18 cellular contexts compared by ENCODE assay signal in genomic region chr3:17088017-17088416, GRCh38.
A peak's percentile ranks its signal among the peaks of the same experiment; 100 is the strongest.
DNase-seq lines count a peak whose midpoint lies in the region; ATAC-seq, FAIRE-seq and TF ChIP-seq lines count a peak whose summit lies in the region.
"Had no signal": no experiment of that assay in that cellular context is flagged by ENCODE, and none has a peak within 500 bp of the region (broad histone marks: within the 10 kb centered on the region; RNA-seq: fewer than 3 reads in every experiment).

No MANE protein-coding gene starts in this region.

- peaks cover 55% of the 10 kb centered on the region for H3K4me1 ChIP-seq in left ventricle myocardium inferior
- peaks cover 52 to 55% of the 10 kb centered on the region in 2 donors for H3K4me1 ChIP-seq in gastrocnemius medialis
- H3K4me1 ChIP-seq in pancreas: no peaks in the 10 kb centered on the region

- H3K27ac ChIP-seq in left ventricle myocardium inferior (replicated peaks) (peak overlapping the region; percentile 76), gastrocnemius medialis (peak overlapping the region; percentile 91 to 94 (median 93)), pancreas (no peak overlapping the region)

- POLR2A ChIA-PET in activated CD4-positive, alpha-beta T cell treated with anti-CD3 and anti-CD28 coated beads for 36 hours (lab: Charles Lee): no interaction called here

- H3K27ac Mint-ChIP-seq in activated CD4-positive, alpha-beta T cell treated with anti-CD3 and anti-CD28 coated beads, Interleukin-2, amount 10 ng/mL, durations not matched to agents 24 days and 14 days: no peak overlapping the region
- no peak overlapping the region for H3K27ac Mint-ChIP-seq in activated CD4-positive, alpha-beta T cell treated with anti-CD3 and anti-CD28 coated beads for 36 hours
- H3K27ac Mint-ChIP-seq in T-helper 17 cell: peak overlapping the region; percentile 96

- no peaks in the 10 kb centered on the region for H3K27me3 Mint-ChIP-seq in activated CD4-positive, alpha-beta T cell treated with anti-CD3 and anti-CD28 coated beads, Interleukin-2, amount 10 ng/mL, durations not matched to agents 24 days and 14 days
- no peaks in the 10 kb centered on the region for H3K27me3 Mint-ChIP-seq in activated CD4-positive, alpha-beta T cell treated with anti-CD3 and anti-CD28 coated beads for 36 hours
- no peaks in the 10 kb centered on the region for H3K27me3 Mint-ChIP-seq in T-helper 17 cell

- FAIRE-seq in pancreas (lab: Jason Lieb, UNC): no peak
- FAIRE-seq: endothelial cell of umbilical vein had no signal

- H3K9me3 ChIP-seq in T-helper 17 cell (ENCODE audit: control insufficient read depth, low read length, poor library complexity, severe bottlenecking) (no peaks in the 10 kb centered on the region), left ventricle myocardium inferior (replicated peaks) (no peaks in the 10 kb centered on the region), gastrocnemius medialis (no peaks in the 10 kb centered on the region), pancreas (no peaks in the 10 kb centered on the region)
- H3K9me3 ChIP-seq: HAP-1 had no signal

- H3K4me3 Mint-ChIP-seq in activated CD4-positive, alpha-beta T cell treated with anti-CD3 and anti-CD28 coated beads, Interleukin-2, amount 10 ng/mL, durations not matched to agents 24 days and 14 days: peak overlapping the region; percentile 30
- no peak overlapping the region for H3K4me3 Mint-ChIP-seq in activated CD4-positive, alpha-beta T cell treated with anti-CD3 and anti-CD28 coated beads for 36 hours
- peak overlapping the region; percentile 67 for H3K4me3 Mint-ChIP-seq in T-helper 17 cell

- TF ChIP-seq CTCF in left ventricle myocardium inferior (IDR thresholded peaks at IDR 0.05; ENCODE audit: borderline replicate concordance) (no peak), gastrocnemius medialis (IDR thresholded peaks at IDR 0.05 in 4 of 5, conservative IDR thresholded peaks at IDR 0.05 in 1 of 5) (no peak), pancreas (IDR thresholded peaks at IDR 0.05) (no peak)

- CTCF ChIA-PET in activated CD4-positive, alpha-beta T cell treated with anti-CD3 and anti-CD28 coated beads for 36 hours (lab: Charles Lee): interaction anchor here (1.2 kb wide), 1 partner anchor 92 kb away, joined by 3 read pairs; no protein-coding TSS in a partner anchor

- WGBS in pancreas, 2 donors: 90 to 93% methylated on average over 3 of the region's 3 CpGs

- peaks cover 70% of the 10 kb centered on the region for H3K36me3 Mint-ChIP-seq in activated CD4-positive, alpha-beta T cell treated with anti-CD3 and anti-CD28 coated beads, Interleukin-2, amount 10 ng/mL, durations not matched to agents 24 days and 14 days (ENCODE audit: low read depth)
- H3K36me3 Mint-ChIP-seq in activated CD4-positive, alpha-beta T cell treated with anti-CD3 and anti-CD28 coated beads for 36 hours (ENCODE audit: low read depth): peaks cover 19% of the 10 kb centered on the region
- H3K36me3 Mint-ChIP-seq in T-helper 17 cell (ENCODE audit: low read depth): peaks cover 13% of the 10 kb centered on the region

- peaks cover 36% of the 10 kb centered on the region for H3K4me1 Mint-ChIP-seq in activated CD4-positive, alpha-beta T cell treated with anti-CD3 and anti-CD28 coated beads, Interleukin-2, amount 10 ng/mL, durations not matched to agents 24 days and 14 days
- peaks cover 28% of the 10 kb centered on the region for H3K4me1 Mint-ChIP-seq in activated CD4-positive, alpha-beta T cell treated with anti-CD3 and anti-CD28 coated beads for 36 hours
- H3K4me1 Mint-ChIP-seq in T-helper 17 cell: peaks cover 35% of the 10 kb centered on the region

- H3K4me3 ChIP-seq in left ventricle myocardium inferior (no peak overlapping the region), gastrocnemius medialis (peak overlapping the region in 2 of 4 donors; percentile 19 to 29), pancreas (no peak overlapping the region)
- H3K4me3 ChIP-seq: HAP-1 had no signal

- DNase-seq in activated CD4-positive, alpha-beta T cell treated with anti-CD3 and anti-CD28 coated beads, Interleukin-2, amount 10 ng/mL, durations not matched to agents 24 days and 14 days: no peak
- DNase-seq in activated CD4-positive, alpha-beta T cell treated with anti-CD3 and anti-CD28 coated beads for 36 hours: no peak
- DNase-seq in T-helper 17 cell (no peak), left ventricle myocardium inferior (no peak), gastrocnemius medialis (peak; percentile 78 to 88), pancreas (no peak), ACHN (no peak)
- DNase-seq: activated CD4-positive, alpha-beta T cell treated with anti-CD3 and anti-CD28 coated beads for 1 hour; activated T-cell treated with anti-CD3 and anti-CD28 coated beads, Interleukin-2, amount 50 U/mL, for 1 hour; DMS53; foreskin fibroblast; NCI-H1105; NCI-H2107; T1000; trophoblast cell had no signal

- in situ Hi-C loops in gastrocnemius medialis (cut with MboI; ENCODE audit: low sequenced_read_pairs in 4 of 4): no loop called here
- in situ Hi-C loops in ACHN (cut with HindIII; ENCODE audit: low pct_ligation_motif_present, low pct_unique_long_range_greater_than_20kb, low sequenced_read_pairs): no loop called here

- H3K27me3 ChIP-seq in left ventricle myocardium inferior (ENCODE audit: low read depth) (no peaks in the 10 kb centered on the region), gastrocnemius medialis (no peaks in the 10 kb centered on the region), pancreas (no peaks in the 10 kb centered on the region)

- TF ChIP-seq POLR2A in gastrocnemius medialis (IDR thresholded peaks at IDR 0.05): peak in 1 of 2 donors; percentile 40

- H3K9me3 Mint-ChIP-seq in activated CD4-positive, alpha-beta T cell treated with anti-CD3 and anti-CD28 coated beads, Interleukin-2, amount 10 ng/mL, durations not matched to agents 24 days and 14 days: peaks cover 16% of the 10 kb centered on the region
- peaks cover 6% of the 10 kb centered on the region for H3K9me3 Mint-ChIP-seq in activated CD4-positive, alpha-beta T cell treated with anti-CD3 and anti-CD28 coated beads for 36 hours (ENCODE audit: low read depth)

- intact Hi-C loops in activated CD4-positive, alpha-beta T cell treated with anti-CD3 and anti-CD28 coated beads, Interleukin-2, amount 10 ng/mL, durations not matched to agents 24 days and 14 days (cut with micrococcal nuclease): loop anchor here (5.0 kb wide), 2 partner anchors 41 to 64 kb away; no protein-coding TSS in a partner anchor
- intact Hi-C loops in activated CD4-positive, alpha-beta T cell treated with anti-CD3 and anti-CD28 coated beads for 36 hours (cut with DNase I, micrococcal nuclease): no loop called here
- intact Hi-C loops in left ventricle myocardium inferior (cut with micrococcal nuclease): no loop called here
- intact Hi-C loops in gastrocnemius medialis (cut with DNase I; ENCODE audit: low total_unique reads): loop anchor here (5.0 kb wide), 1 partner anchor 181 kb away; no protein-coding TSS in a partner anchor
- intact Hi-C loops in pancreas (cut with DNase I): no loop called here

- ATAC-seq in activated CD4-positive, alpha-beta T cell treated with anti-CD3 and anti-CD28 coated beads for 36 hours: no peak
- ATAC-seq in T-helper 17 cell: no peak
- peak; percentile 76 to 81 for ATAC-seq in gastrocnemius medialis
- ATAC-seq in pancreas: no peak
- no peak for ATAC-seq in GM21360 (IDR thresholded peaks at IDR 0.05; ENCODE audit: unreplicated experiment)

- H3K36me3 ChIP-seq in left ventricle myocardium inferior (peaks cover 9% of the 10 kb centered on the region), gastrocnemius medialis (no peaks in the 10 kb centered on the region), pancreas (peaks cover 0 to 12% (median 2%) of the 10 kb centered on the region in 3 donors)

Comparison
In these comparisons a context has a peak if more than half of its experiments do, and no peak if none do; other contexts are left out.
1. intact Hi-C loops: an anchor here in activated CD4-positive, alpha-beta T cell treated with anti-CD3 and anti-CD28 coated beads, Interleukin-2, amount 10 ng/mL, durations not matched to agents 24 days and 14 days (5.0 kb wide) and gastrocnemius medialis (5.0 kb wide); none called in activated CD4-positive, alpha-beta T cell treated with anti-CD3 and anti-CD28 coated beads for 36 hours, left ventricle myocardium inferior and pancreas.
2. DNase-seq: peak in gastrocnemius medialis (2 of 2); none in activated CD4-positive, alpha-beta T cell treated with anti-CD3 and anti-CD28 coated beads, Interleukin-2, amount 10 ng/mL, durations not matched to agents 24 days and 14 days (single experiment), activated CD4-positive, alpha-beta T cell treated with anti-CD3 and anti-CD28 coated beads for 36 hours (single experiment), T-helper 17 cell (0 of 3), left ventricle myocardium inferior (single experiment), pancreas (0 of 6) and ACHN (single experiment).
3. ATAC-seq: peak in gastrocnemius medialis (2 of 2); none in activated CD4-positive, alpha-beta T cell treated with anti-CD3 and anti-CD28 coated beads for 36 hours (single experiment), T-helper 17 cell (single experiment), pancreas (0 of 4) and GM21360 (single experiment).
4. H3K27ac ChIP-seq: peak in left ventricle myocardium inferior (single experiment) and gastrocnemius medialis (4 of 4); none in pancreas (0 of 4).